ENCODE assay signal across 26 cellular contexts in genomic region chr17:10738516-10739258, GRCh38. TPM values are rescaled to one million over a fixed set of nuclear protein-coding genes. Genes with fewer than 3 reads are reported as not detected.
A peak's percentile ranks its signal among the peaks of the same experiment; 100 is the strongest.
DNase-seq lines count a peak whose midpoint lies in the region; ATAC-seq, FAIRE-seq and TF ChIP-seq lines count a peak whose summit lies in the region.
"Had no signal": no experiment of that assay in that cellular context is flagged by ENCODE, and none has a peak within 500 bp of the region (broad histone marks: within the 10 kb centered on the region; RNA-seq: fewer than 3 reads in every experiment).

No MANE protein-coding gene starts in this region.

- H3K36me3 ChIP-seq in Loucy (ENCODE audit: insufficient read depth, low read length) (no peaks in the 10 kb centered on the region), endodermal cell (ENCODE audit: control insufficient read depth, insufficient read depth, low read length) (no peaks in the 10 kb centered on the region), HepG2 (replicated peaks in 1 of 2; ENCODE audit: control insufficient read depth in 1 of 2, insufficient read depth in 2 of 2, low read length in 2 of 2) (no peaks in the 10 kb centered on the region)
- H3K36me3 ChIP-seq: BLaER1 treated with 17β-estradiol and CSF1 and Interleukin-3, amounts not matched to agents 10 nM and 100 nM; cardiac muscle cell; thoracic aorta had no signal

- 81 to 84% methylated on average over 3 to 5 of the region's 5 CpGs for WGBS in endodermal cell (ENCODE audit: insufficient coverage in 1 of 2, insufficient read length in 1 of 2), 2 experiments
- 19% methylated on average over 5 of the region's 5 CpGs for whole genome bisulfite sequencing in HepG2 (ENCODE audit: low lambda C conversion rate)

- FAIRE-seq in HepG2 (lab: Jason Lieb, UNC) (peak; percentile 37), HTR-8/SVneo (lab: Jason Lieb, UNC) (no peak)
- FAIRE-seq: endothelial cell of umbilical vein had no signal

- no peak for TF ChIP-seq CTCF in Loucy (conservative IDR thresholded peaks at IDR 0.05; ENCODE audit: low read length)
- no peak for TF ChIP-seq CTCF in endodermal cell (conservative IDR thresholded peaks at IDR 0.05)
- TF ChIP-seq CTCF in HepG2 (CRISPR knock-in tag; IDR thresholded peaks at IDR 0.05), result no peak

- H3K27me3 ChIP-seq in Loucy (ENCODE audit: insufficient read depth, low read length, poor library complexity, severe bottlenecking), result no peaks in the 10 kb centered on the region
- no peaks in the 10 kb centered on the region for H3K27me3 ChIP-seq in endodermal cell (ENCODE audit: control insufficient read depth, insufficient read depth, low read length, poor library complexity, severe bottlenecking)
- peaks cover 0 to 8% of the 10 kb centered on the region in 2 experiments; a peak in 2 of 5 replicates for H3K27me3 ChIP-seq in HepG2 (ENCODE audit: control insufficient read depth in 1 of 2, insufficient read depth in 2 of 2, low read length in 2 of 2)
- H3K27me3 ChIP-seq: BLaER1 treated with 17β-estradiol and CSF1 and Interleukin-3, amounts not matched to agents 10 nM and 100 nM; cardiac muscle cell had no signal

- H3K4me1 Mint-ChIP-seq in endodermal cell, result peaks cover 2% of the 10 kb centered on the region

- POLR2A ChIA-PET in HepG2 (lab: Yijun Ruan, JAX), result no interaction called here

- in situ Hi-C loops in HepG2 (cut with HindIII; ENCODE audit: extremely low pct_ligation_motif_present, low pct_unique_long_range_greater_than_20kb), result loop anchor here (5.0 kb wide), 1 partner anchor 109 kb away; no protein-coding TSS in a partner anchor

- TF ChIP-seq POLR2A in HepG2 (IDR thresholded peaks at IDR 0.05; ENCODE audit: insufficient read depth in 1 of 2, low read depth in 2 of 2, low read length in 2 of 2), result no peak

- H3K4me1 ChIP-seq in Loucy (ENCODE audit: insufficient read depth, low read length, poor library complexity, severe bottlenecking) (peaks cover 15% of the 10 kb centered on the region), endodermal cell (ENCODE audit: control insufficient read depth, insufficient read depth, low read length) (no peaks in the 10 kb centered on the region), HepG2 (ENCODE audit: insufficient read depth, low read length) (peaks cover 30% of the 10 kb centered on the region)

- H3K4me3 ChIP-seq in Loucy (ENCODE audit: low read length, poor library complexity, severe bottlenecking), result no peak overlapping the region
- no peak overlapping the region for H3K4me3 ChIP-seq in endodermal cell (ENCODE audit: low read length)
- H3K4me3 ChIP-seq in HepG2 (replicated peaks in 1 of 3; ENCODE audit: insufficient read depth in 1 of 3, low read depth in 2 of 3, low read length in 3 of 3), result no peak overlapping the region
- H3K4me3 ChIP-seq: BLaER1 treated with 17β-estradiol and CSF1 and Interleukin-3, amounts not matched to agents 10 nM and 100 nM; cardiac muscle cell; psoas muscle; thoracic aorta had no signal

- H3K79me2 ChIP-seq in Loucy (ENCODE audit: insufficient read depth, low read length) (no peaks in the 10 kb centered on the region), HepG2 (ENCODE audit: insufficient read depth, low read length) (no peaks in the 10 kb centered on the region)

- H3F3A ChIP-seq in Loucy (ENCODE audit: low read depth), result no peaks in the 10 kb centered on the region

- intact Hi-C loops in HepG2 (cut with micrococcal nuclease; ENCODE audit: unreplicated experiment), result no loop called here
- intact Hi-C loops in sciatic nerve (cut with DNase I), result loop anchor here (5.0 kb wide), 1 partner anchor 109 kb away; no protein-coding TSS in a partner anchor

- CTCF ChIA-PET in HepG2 (lab: Yijun Ruan, JAX; ENCODE audit: low intra/inter-chr PET ratio, low total read pairs), result interaction anchor here (3.1 kb wide), 1 partner anchor 106 kb away, joined by 43 read pairs; no protein-coding TSS in a partner anchor

- H3K4me2 ChIP-seq in Loucy (ENCODE audit: low read depth, low read length, poor library complexity, severe bottlenecking) (no peak overlapping the region), HepG2 (ENCODE audit: low read depth, low read length) (no peak overlapping the region)

- no peak overlapping the region for H2AFZ ChIP-seq in Loucy (ENCODE audit: low read length)
- no peak overlapping the region for H2AFZ ChIP-seq in HepG2 (ENCODE audit: low read length)

- TF ChIP-seq EP300 in HepG2 (IDR thresholded peaks at IDR 0.05; ENCODE audit: low read depth in 2 of 2, low read length in 2 of 2) (no peak), HepG2 (CRISPR knock-in tag; IDR thresholded peaks at IDR 0.05; ENCODE audit: borderline replicate concordance) (no peak)

- H3K36me3 Mint-ChIP-seq in endodermal cell (ENCODE audit: low read depth), result no peaks in the 10 kb centered on the region

- peak overlapping the region; percentile 1 for H3K9ac ChIP-seq in Loucy (ENCODE audit: low read depth, low read length, poor library complexity, severe bottlenecking)
- H3K9ac ChIP-seq in endodermal cell (ENCODE audit: extremely low read depth, low read length, poor library complexity, severe bottlenecking), result no peak overlapping the region
- H3K9ac ChIP-seq in HepG2 (ENCODE audit: insufficient read depth, low read depth, low read length), result no peak overlapping the region
- H3K9ac ChIP-seq: BLaER1 treated with 17β-estradiol and CSF1 and Interleukin-3, amounts not matched to agents 10 nM and 100 nM had no signal

- DNase-seq in endodermal cell (peak; percentile 32), HepG2 (ENCODE audit: low spot score) (peak; percentile 49), sciatic nerve (ENCODE audit: low spot score) (no peak), MV-4-11 (lab: John Stamatoyannopoulos, UW) (no peak), HTR-8/SVneo (ENCODE audit: insufficient read length, low spot score) (no peak), NAMALWA (ENCODE audit: low spot score) (no peak)
- DNase-seq: activated B cell treated with CpG ODN at 0.5 μM for 24 hours; activated naive CD4-positive, alpha-beta T cell treated with anti-CD3 and anti-CD28 coated beads, Interleukin-2, amount 50 U/mL, for 16 hours; DND-41; NCI-H1092 treated with DMSO at 0.1 percent for 48 hours; NCI-H187 treated with DMSO at 0.1 percent for 48 hours; NCI-H2227 treated with DMSO at 0.1 percent for 48 hours; NCI-H69; psoas muscle; stimulated activated CD4-positive, alpha-beta T cell treated with anti-CD3 and anti-CD28 coated beads, Interleukin-4, amount 100 ng/mL, for 4 hours; stimulated activated naive CD4-positive, alpha-beta T cell; T-helper 9 cell had no signal

- BruUV-seq in HepG2 (replicated peaks; lab: Mats Ljungman, UMichigan), result no TSS peak

- H3K9me2 ChIP-seq in Loucy (replicated peaks; ENCODE audit: low read depth, low read length), result no peaks in the 10 kb centered on the region

- H3K27ac ChIP-seq in endodermal cell (ENCODE audit: low read depth, low read length), result no peak overlapping the region
- no peak overlapping the region for H3K27ac ChIP-seq in HepG2 (ENCODE audit: extremely low read length, insufficient read depth, low read length)
- H3K27ac ChIP-seq: cardiac muscle cell, psoas muscle, thoracic aorta had no signal

- H4K20me1 ChIP-seq in Loucy (ENCODE audit: insufficient read depth, low read length, poor library complexity, severe bottlenecking) (no peaks in the 10 kb centered on the region), HepG2 (ENCODE audit: insufficient read depth, low read length) (no peaks in the 10 kb centered on the region)
- H4K20me1 ChIP-seq: BLaER1 treated with 17β-estradiol and CSF1 and Interleukin-3, amounts not matched to agents 10 nM and 100 nM had no signal

- no peaks in the 10 kb centered on the region for H3K9me3 Mint-ChIP-seq in endodermal cell
- H3K9me3 Mint-ChIP-seq: activated B cell treated with CpG ODN at 0.5 μM for 24 hours; activated T-helper 1 cell treated with anti-CD3 and anti-CD28 coated beads, Interleukin-12 subunit alpha, Interleukin-12 subunit beta, Interleukin-2, Interleukin-4 antibody, amounts not matched to agents 30 ng/mL and 10 ng/mL and 1 ng/mL, durations not matched to agents 14 hours and 24 hours and 36 hours; dendritic cell treated with granulocyte-macrophage colony-stimulating factor and Interleukin-4, amounts not matched to agents 40 ng/mL and 50 ng/mL, for 4 days had no signal

- no peak overlapping the region for H3K4me3 Mint-ChIP-seq in endodermal cell
- H3K4me3 Mint-ChIP-seq: activated B cell treated with CpG ODN at 0.5 μM for 24 hours; activated T-helper 1 cell treated with anti-CD3 and anti-CD28 coated beads, Interleukin-12 subunit alpha, Interleukin-12 subunit beta, Interleukin-2, Interleukin-4 antibody, amounts not matched to agents 30 ng/mL and 10 ng/mL and 1 ng/mL, durations not matched to agents 14 hours and 24 hours and 36 hours; dendritic cell treated with granulocyte-macrophage colony-stimulating factor and Interleukin-4, amounts not matched to agents 40 ng/mL and 50 ng/mL, for 4 days had no signal

- ATAC-seq in HepG2 (peak; percentile 85), sciatic nerve (peak; percentile 43), HG02678 (IDR thresholded peaks at IDR 0.05; ENCODE audit: unreplicated experiment) (no peak)
- ATAC-seq: psoas muscle had no signal

- no peak overlapping the region for H3K27ac Mint-ChIP-seq in endodermal cell
- H3K27ac Mint-ChIP-seq: activated B cell treated with CpG ODN at 0.5 μM for 24 hours; activated T-helper 1 cell treated with anti-CD3 and anti-CD28 coated beads, Interleukin-12 subunit alpha, Interleukin-12 subunit beta, Interleukin-2, Interleukin-4 antibody, amounts not matched to agents 30 ng/mL and 10 ng/mL and 1 ng/mL, durations not matched to agents 14 hours and 24 hours and 36 hours; dendritic cell treated with granulocyte-macrophage colony-stimulating factor and Interleukin-4, amounts not matched to agents 40 ng/mL and 50 ng/mL, for 4 days had no signal

- H3K27me3 Mint-ChIP-seq in endodermal cell (ENCODE audit: insufficient read depth), result peaks cover 4% of the 10 kb centered on the region
- H3K27me3 Mint-ChIP-seq: dendritic cell treated with granulocyte-macrophage colony-stimulating factor and Interleukin-4, amounts not matched to agents 40 ng/mL and 50 ng/mL, for 4 days had no signal

- no peak for TF ChIP-seq RAD21 in HepG2 (CRISPR knock-in tag; IDR thresholded peaks at IDR 0.05)

- H3K9me3 ChIP-seq in Loucy (ENCODE audit: insufficient read depth, low read depth, low read length) (no peaks in the 10 kb centered on the region), endodermal cell (ENCODE audit: control insufficient read depth, low read length) (no peaks in the 10 kb centered on the region), HepG2 (ENCODE audit: low read length) (no peaks in the 10 kb centered on the region)
- H3K9me3 ChIP-seq: BLaER1 treated with 17β-estradiol and CSF1 and Interleukin-3, amounts not matched to agents 10 nM and 100 nM; psoas muscle; thoracic aorta had no signal

RNA-seq across cellular contexts. Expression of gene TMEM220, which starts 8.9 kb away (rescaled TPM):
- total RNA-seq in endodermal cell, result 10 to 100 TPM in 1 of 2 donors, 1 to 10 TPM in 1; 1.4 to 10.9 TPM
- polyA plus RNA-seq in endodermal cell (2013, experiment 1 of 2), result 1.7 TPM
- polyA plus RNA-seq in endodermal cell (2013, experiment 2 of 2), result 0.41 TPM
- 0.73 and 2.2 TPM in 2 replicates for total RNA-seq in HepG2 (2016; rRNA removed; fragmentation: Illumina TruSeq; extraction: Trizol)
- 1.3 and 1.8 TPM in 2 replicates for total RNA-seq in HepG2 (2016; cell fraction: cytosol; rRNA removed; fragmentation: Illumina TruSeq; extraction: Trizol; ENCODE audit: low read depth)
- 1.7 and 2.0 TPM in 2 replicates for total RNA-seq in HepG2 (2016; cell fraction: insoluble cytoplasmic fraction; rRNA removed; fragmentation: Illumina TruSeq; extraction: Trizol)
- 1.8 and 2.3 TPM in 2 replicates for total RNA-seq in HepG2 (2016; cell fraction: membrane; rRNA removed; fragmentation: Illumina TruSeq; extraction: Trizol)
- 1.0 and 1.6 TPM in 2 replicates for total RNA-seq in HepG2 (2016; cell fraction: nucleus; rRNA removed; fragmentation: Illumina TruSeq; extraction: Trizol)
- 1.3 and 1.8 TPM in 2 replicates for polyA plus RNA-seq in HepG2 (2011; rRNA removed)
- 0.56 and 1.4 TPM in 2 replicates for polyA plus RNA-seq in HepG2 (2011; cell fraction: cytosol; rRNA removed)
- polyA plus RNA-seq in HepG2 (2011; cell fraction: nucleus; rRNA removed), result 0.87 and 1.0 TPM in 2 replicates
- polyA plus RNA-seq in HepG2 (2012), result 1.2 and 3.6 TPM in 2 replicates
- polyA plus RNA-seq in HepG2 (2016; cell fraction: cytosol; fragmentation: Illumina TruSeq; extraction: Trizol; ENCODE audit: low read depth), result 2.8 and 3.3 TPM in 2 replicates
- polyA plus RNA-seq in HepG2 (2016; cell fraction: insoluble cytoplasmic fraction; fragmentation: Illumina TruSeq; extraction: Trizol; ENCODE audit: low read depth), result 1.4 and 2.6 TPM in 2 replicates
- 1.4 and 1.9 TPM in 2 replicates for polyA plus RNA-seq in HepG2 (2016; cell fraction: membrane; fragmentation: Illumina TruSeq; extraction: Trizol; ENCODE audit: low read depth)
- 2.5 and 5.7 TPM in 2 replicates for polyA plus RNA-seq in HepG2 (2016; cell fraction: nucleus; fragmentation: Illumina TruSeq; extraction: Trizol; ENCODE audit: insufficient read depth, low read depth)
- polyA minus RNA-seq in HepG2 (2011; rRNA and poly(A)+ RNA removed; ENCODE audit: low replicate concordance), result 0.50 TPM in 1 of 2 replicates, not detected in the other
- 0.26 and 1.3 TPM in 2 replicates for polyA minus RNA-seq in HepG2 (2011; cell fraction: cytosol; rRNA and poly(A)+ RNA removed)
- 0.64 and 1.4 TPM in 2 replicates for polyA minus RNA-seq in HepG2 (2011; cell fraction: nucleus; rRNA and poly(A)+ RNA removed)
- 10.3 TPM for total RNA-seq in sciatic nerve
- total RNA-seq: H4 had no signal

RNA-seq across cellular contexts. Expression of gene ADPRM, which starts 41.3 kb away (rescaled TPM):
- total RNA-seq in endodermal cell, result 1 to 10 TPM; 6.8 to 8.9 TPM
- polyA plus RNA-seq in endodermal cell (2013, experiment 1 of 2), result 15.5 TPM
- 11.5 TPM for polyA plus RNA-seq in endodermal cell (2013, experiment 2 of 2)
- 5.6 and 5.9 TPM in 2 replicates for total RNA-seq in HepG2 (2016; rRNA removed; fragmentation: Illumina TruSeq; extraction: Trizol)
- 2.8 and 3.3 TPM in 2 replicates for total RNA-seq in HepG2 (2016; cell fraction: cytosol; rRNA removed; fragmentation: Illumina TruSeq; extraction: Trizol; ENCODE audit: low read depth)
- total RNA-seq in HepG2 (2016; cell fraction: insoluble cytoplasmic fraction; rRNA removed; fragmentation: Illumina TruSeq; extraction: Trizol), result 4.9 and 6.3 TPM in 2 replicates
- total RNA-seq in HepG2 (2016; cell fraction: membrane; rRNA removed; fragmentation: Illumina TruSeq; extraction: Trizol), result 6.2 and 6.3 TPM in 2 replicates
- 3.9 and 4.2 TPM in 2 replicates for total RNA-seq in HepG2 (2016; cell fraction: nucleus; rRNA removed; fragmentation: Illumina TruSeq; extraction: Trizol)
- polyA plus RNA-seq in HepG2 (2011; rRNA removed), result 7.9 and 10.8 TPM in 2 replicates
- polyA plus RNA-seq in HepG2 (2011; cell fraction: cytosol; rRNA removed), result 5.5 and 8.7 TPM in 2 replicates
- 2.3 and 3.2 TPM in 2 replicates for polyA plus RNA-seq in HepG2 (2011; cell fraction: nucleus; rRNA removed)
- 10.1 and 12.1 TPM in 2 replicates for polyA plus RNA-seq in HepG2 (2012)
- polyA plus RNA-seq in HepG2 (2016; cell fraction: cytosol; fragmentation: Illumina TruSeq; extraction: Trizol; ENCODE audit: low read depth), result 2.8 and 3.1 TPM in 2 replicates
- 6.1 and 6.3 TPM in 2 replicates for polyA plus RNA-seq in HepG2 (2016; cell fraction: insoluble cytoplasmic fraction; fragmentation: Illumina TruSeq; extraction: Trizol; ENCODE audit: low read depth)
- polyA plus RNA-seq in HepG2 (2016; cell fraction: membrane; fragmentation: Illumina TruSeq; extraction: Trizol; ENCODE audit: low read depth), result 5.4 and 5.6 TPM in 2 replicates
- polyA plus RNA-seq in HepG2 (2016; cell fraction: nucleus; fragmentation: Illumina TruSeq; extraction: Trizol; ENCODE audit: insufficient read depth, low read depth), result 3.6 and 4.3 TPM in 2 replicates
- polyA minus RNA-seq in HepG2 (2011; rRNA and poly(A)+ RNA removed; ENCODE audit: low replicate concordance), result 5.1 and 6.9 TPM in 2 replicates
- polyA minus RNA-seq in HepG2 (2011; cell fraction: cytosol; rRNA and poly(A)+ RNA removed), result 3.3 and 4.0 TPM in 2 replicates
- polyA minus RNA-seq in HepG2 (2011; cell fraction: nucleus; rRNA and poly(A)+ RNA removed), result 9.0 and 14.3 TPM in 2 replicates
- 10.3 TPM for total RNA-seq in sciatic nerve

RNA-seq across cellular contexts. Expression of gene SCO1, which starts 41.4 kb away (rescaled TPM):
- total RNA-seq in endodermal cell, result 10 to 100 TPM; 43.3 to 43.9 TPM
- 27.9 TPM for polyA plus RNA-seq in endodermal cell (2013, experiment 1 of 2)
- polyA plus RNA-seq in endodermal cell (2013, experiment 2 of 2), result 25.1 TPM
- 50.3 and 69.5 TPM in 2 replicates for total RNA-seq in HepG2 (2016; rRNA removed; fragmentation: Illumina TruSeq; extraction: Trizol)
- 3.1 and 4.2 TPM in 2 replicates for total RNA-seq in HepG2 (2016; cell fraction: cytosol; rRNA removed; fragmentation: Illumina TruSeq; extraction: Trizol; ENCODE audit: low read depth)
- total RNA-seq in HepG2 (2016; cell fraction: insoluble cytoplasmic fraction; rRNA removed; fragmentation: Illumina TruSeq; extraction: Trizol), result 51.9 and 71.9 TPM in 2 replicates
- 10.6 and 11.3 TPM in 2 replicates for total RNA-seq in HepG2 (2016; cell fraction: membrane; rRNA removed; fragmentation: Illumina TruSeq; extraction: Trizol)
- 32.1 and 34.3 TPM in 2 replicates for total RNA-seq in HepG2 (2016; cell fraction: nucleus; rRNA removed; fragmentation: Illumina TruSeq; extraction: Trizol)
- polyA plus RNA-seq in HepG2 (2011; rRNA removed), result 11.0 and 11.4 TPM in 2 replicates
- polyA plus RNA-seq in HepG2 (2011; cell fraction: cytosol; rRNA removed), result 8.5 and 10.4 TPM in 2 replicates
- polyA plus RNA-seq in HepG2 (2011; cell fraction: nucleus; rRNA removed), result 9.3 and 11.8 TPM in 2 replicates
- polyA plus RNA-seq in HepG2 (2012), result 12.4 and 14.8 TPM in 2 replicates
- 4.1 and 4.2 TPM in 2 replicates for polyA plus RNA-seq in HepG2 (2016; cell fraction: cytosol; fragmentation: Illumina TruSeq; extraction: Trizol; ENCODE audit: low read depth)
- polyA plus RNA-seq in HepG2 (2016; cell fraction: insoluble cytoplasmic fraction; fragmentation: Illumina TruSeq; extraction: Trizol; ENCODE audit: low read depth), result 56.4 and 64.1 TPM in 2 replicates
- polyA plus RNA-seq in HepG2 (2016; cell fraction: membrane; fragmentation: Illumina TruSeq; extraction: Trizol; ENCODE audit: low read depth), result 7.3 TPM in 2 replicates
- 35.9 and 42.3 TPM in 2 replicates for polyA plus RNA-seq in HepG2 (2016; cell fraction: nucleus; fragmentation: Illumina TruSeq; extraction: Trizol; ENCODE audit: insufficient read depth, low read depth)
- 15.5 and 28.5 TPM in 2 replicates for polyA minus RNA-seq in HepG2 (2011; rRNA and poly(A)+ RNA removed; ENCODE audit: low replicate concordance)
- polyA minus RNA-seq in HepG2 (2011; cell fraction: cytosol; rRNA and poly(A)+ RNA removed), result 7.4 and 12.4 TPM in 2 replicates
- 28.8 and 30.6 TPM in 2 replicates for polyA minus RNA-seq in HepG2 (2011; cell fraction: nucleus; rRNA and poly(A)+ RNA removed)
- 17.7 TPM for total RNA-seq in sciatic nerve

Comparison
In these comparisons a context has a peak if more than half of its experiments do, and no peak if none do; other contexts are left out.
1. DNase-seq: peak in endodermal cell (single experiment) and HepG2 (single experiment); none in sciatic nerve (single experiment), MV-4-11 (single experiment), HTR-8/SVneo (single experiment) and NAMALWA (single experiment).